8 cellular contexts compared by ENCODE assay signal in genomic region chr10:6582913-6583312, GRCh38. TPM values are rescaled to one million over a fixed set of nuclear protein-coding genes. Genes with fewer than 3 reads are reported as not detected.
DNase-seq lines count a peak whose midpoint lies in the region; ATAC-seq and TF ChIP-seq lines count a peak whose summit lies in the region.
"Not testable (repeated sequence)": the region's sequence is repeated elsewhere in the genome, so short reads cannot be mapped to it uniquely, and the experiment has no call there.
"Had no signal": no experiment of that assay in that cellular context is flagged by ENCODE, and none has a peak within 500 bp of the region (broad histone marks: within the 10 kb centered on the region; RNA-seq: fewer than 3 reads in every experiment).

No MANE protein-coding gene starts in this region.

- not testable (repeated sequence) for H3K27me3 ChIP-seq in GM23338 (ENCODE audit: insufficient read depth); psoas muscle (ENCODE audit: insufficient read depth in 3 of 3, low read length in 2 of 3)

- H3F3A ChIP-seq in GM23338 (replicated peaks; ENCODE audit: low read depth) = not testable (repeated sequence)

- not testable (repeated sequence) for H3K9me2 ChIP-seq in GM23338 (ENCODE audit: insufficient read depth)

- peaks cover 32% of the 10 kb centered on the region for H3K79me2 ChIP-seq in GM23338 (replicated peaks; ENCODE audit: insufficient read depth)

- not testable (repeated sequence) for H3K4me3 Mint-ChIP-seq in GM23338, WTC11
- peak overlapping the region; percentile 93 for H3K4me3 Mint-ChIP-seq in activated CD8-positive, alpha-beta T cell treated with anti-CD3 and anti-CD28 coated beads, Interleukin-2, amount 10 ng/mL, durations not matched to agents 7 days and 5 days
- H3K4me3 Mint-ChIP-seq in activated T-helper 2 cell treated with anti-CD3 and anti-CD28 coated beads, Interferon-gamma antibody, Interleukin-2, Interleukin-4, amounts not matched to agents 10 μg/mL and 5 μg/mL and 100 μg/mL, durations not matched to agents 14 hours and 24 hours and 36 hours (ENCODE audit: low read depth) = peak overlapping the region; percentile 95
- peak overlapping the region; percentile 96 for H3K4me3 Mint-ChIP-seq in activated naive CD8-positive, alpha-beta T cell treated with anti-CD3 and anti-CD28 coated beads, Interleukin-2, amount 10 ng/mL, durations not matched to agents 7 days and 5 days
- peak overlapping the region; percentile 97 to 99 (median 98) for H3K4me3 Mint-ChIP-seq in immature natural killer cell

- CTCF ChIA-PET in WTC11 (lab: Charles Lee) = interaction anchor here (3.4 kb wide), 1 partner anchor 65 kb away, joined by 37 read pairs; no protein-coding TSS in a partner anchor
- CTCF ChIA-PET in activated CD8-positive, alpha-beta T cell treated with anti-CD3 and anti-CD28 coated beads, Interleukin-2, amount 10 ng/mL, durations not matched to agents 7 days and 5 days (lab: Charles Lee) = interaction anchor here (1.2 to 6.3 kb wide), 12 partner anchors 12 to 137 kb away, joined by 3 to 131 read pairs (median 16); no protein-coding TSS in a partner anchor

- H3K4me1 ChIP-seq in GM23338 (ENCODE audit: insufficient read depth) = peaks cover 16% of the 10 kb centered on the region
- peaks cover 37% of the 10 kb centered on the region for H3K4me1 ChIP-seq in psoas muscle

- H3K27ac Mint-ChIP-seq in GM23338 (peak overlapping the region; percentile 28; the same call in 1 of the 2 replicates), WTC11 (peak overlapping the region; percentile 60; the same call in 1 of the 2 replicates), immature natural killer cell (peak overlapping the region; percentile 83 to 98 (median 94))
- H3K27ac Mint-ChIP-seq in activated CD8-positive, alpha-beta T cell treated with anti-CD3 and anti-CD28 coated beads, Interleukin-2, amount 10 ng/mL, durations not matched to agents 7 days and 5 days = peak overlapping the region; percentile 97
- H3K27ac Mint-ChIP-seq in activated T-helper 2 cell treated with anti-CD3 and anti-CD28 coated beads, Interferon-gamma antibody, Interleukin-2, Interleukin-4, amounts not matched to agents 10 μg/mL and 5 μg/mL and 100 μg/mL, durations not matched to agents 14 hours and 24 hours and 36 hours = peak overlapping the region; percentile 89
- peak overlapping the region; percentile 97 for H3K27ac Mint-ChIP-seq in activated naive CD8-positive, alpha-beta T cell treated with anti-CD3 and anti-CD28 coated beads, Interleukin-2, amount 10 ng/mL, durations not matched to agents 7 days and 5 days

- peaks cover 37% of the 10 kb centered on the region for H3K36me3 ChIP-seq in GM23338 (ENCODE audit: insufficient read depth)
- peaks cover 0 to 47% of the 10 kb centered on the region in 2 donors for H3K36me3 ChIP-seq in psoas muscle (ENCODE audit: insufficient read depth in 1 of 2, low read depth in 1 of 2)

- DNase-seq in GM23338 (ENCODE audit: low spot score); WTC11 (ENCODE audit: low spot score); activated T-helper 2 cell treated with anti-CD3 and anti-CD28 coated beads, Interferon-gamma antibody, Interleukin-2, Interleukin-4, amounts not matched to agents 10 μg/mL and 5 μg/mL and 100 μg/mL, durations not matched to agents 14 hours and 24 hours and 36 hours (ENCODE audit: low spot score); activated naive CD8-positive, alpha-beta T cell treated with anti-CD3 and anti-CD28 coated beads, Interleukin-2, amount 10 ng/mL, durations not matched to agents 7 days and 5 days; immature natural killer cell; psoas muscle: not testable (repeated sequence)
- DNase-seq in activated CD8-positive, alpha-beta T cell treated with anti-CD3 and anti-CD28 coated beads, Interleukin-2, amount 10 ng/mL, durations not matched to agents 7 days and 5 days = peak; percentile 21

- not testable (repeated sequence) for H3K9me3 ChIP-seq in psoas muscle

- H3K4me3 ChIP-seq in GM23338, psoas muscle: not testable (repeated sequence)

- intact Hi-C loops in activated T-helper 2 cell treated with anti-CD3 and anti-CD28 coated beads, Interferon-gamma antibody, Interleukin-2, Interleukin-4, amounts not matched to agents 10 μg/mL and 5 μg/mL and 100 μg/mL, durations not matched to agents 14 hours and 24 hours and 36 hours (cut with micrococcal nuclease) = loop anchor here (1.0 to 5.0 kb wide), 5 partner anchors 9 to 531 kb away; no protein-coding TSS in a partner anchor
- intact Hi-C loops in psoas muscle (cut with DNase I) = loop anchor here in 1 of 2 donors (5.0 kb wide), 1 partner anchor 86 kb away; no protein-coding TSS in a partner anchor

- peaks cover 29% of the 10 kb centered on the region for H3K4me1 Mint-ChIP-seq in GM23338
- peaks cover 33% of the 10 kb centered on the region for H3K4me1 Mint-ChIP-seq in WTC11
- H3K4me1 Mint-ChIP-seq in activated CD8-positive, alpha-beta T cell treated with anti-CD3 and anti-CD28 coated beads, Interleukin-2, amount 10 ng/mL, durations not matched to agents 7 days and 5 days (ENCODE audit: low read depth) = peaks cover 42% of the 10 kb centered on the region
- peaks cover 66% of the 10 kb centered on the region for H3K4me1 Mint-ChIP-seq in activated T-helper 2 cell treated with anti-CD3 and anti-CD28 coated beads, Interferon-gamma antibody, Interleukin-2, Interleukin-4, amounts not matched to agents 10 μg/mL and 5 μg/mL and 100 μg/mL, durations not matched to agents 14 hours and 24 hours and 36 hours (ENCODE audit: low read depth)
- peaks cover 42% of the 10 kb centered on the region for H3K4me1 Mint-ChIP-seq in activated naive CD8-positive, alpha-beta T cell treated with anti-CD3 and anti-CD28 coated beads, Interleukin-2, amount 10 ng/mL, durations not matched to agents 7 days and 5 days
- H3K4me1 Mint-ChIP-seq in immature natural killer cell = peaks cover 76 to 82% of the 10 kb centered on the region in 2 donors

- H3K27ac ChIP-seq in GM23338 (ENCODE audit: low read depth) (0 out of 2 replicates have a peak overlapping the region, but pooled peaks have one; percentile 60), psoas muscle (peak overlapping the region; percentile 94)

- H3K27me3 Mint-ChIP-seq in GM23338 (ENCODE audit: insufficient read depth, low read depth, poor library complexity); WTC11 (ENCODE audit: low read depth); activated CD8-positive, alpha-beta T cell treated with anti-CD3 and anti-CD28 coated beads, Interleukin-2, amount 10 ng/mL, durations not matched to agents 7 days and 5 days (ENCODE audit: low read depth); activated T-helper 2 cell treated with anti-CD3 and anti-CD28 coated beads, Interferon-gamma antibody, Interleukin-2, Interleukin-4, amounts not matched to agents 10 μg/mL and 5 μg/mL and 100 μg/mL, durations not matched to agents 14 hours and 24 hours and 36 hours (ENCODE audit: low read depth); activated naive CD8-positive, alpha-beta T cell treated with anti-CD3 and anti-CD28 coated beads, Interleukin-2, amount 10 ng/mL, durations not matched to agents 7 days and 5 days: not testable (repeated sequence)
- H3K27me3 Mint-ChIP-seq in immature natural killer cell (ENCODE audit: low read depth in 3 of 3) = peaks cover 0 to 12% (median 0%) of the 10 kb centered on the region in 3 donors

- not testable (repeated sequence) for H4K20me1 ChIP-seq in GM23338 (replicated peaks; ENCODE audit: insufficient read depth)

- not testable (repeated sequence) for H3K4me2 ChIP-seq in GM23338

- H3K36me3 Mint-ChIP-seq in GM23338 (ENCODE audit: low read depth) (peaks cover 43% of the 10 kb centered on the region), WTC11 (peaks cover 23% of the 10 kb centered on the region), immature natural killer cell (peaks cover 15 to 35% (median 35%) of the 10 kb centered on the region in 3 donors)
- peaks cover 84% of the 10 kb centered on the region for H3K36me3 Mint-ChIP-seq in activated CD8-positive, alpha-beta T cell treated with anti-CD3 and anti-CD28 coated beads, Interleukin-2, amount 10 ng/mL, durations not matched to agents 7 days and 5 days (ENCODE audit: low read depth)
- H3K36me3 Mint-ChIP-seq in activated T-helper 2 cell treated with anti-CD3 and anti-CD28 coated beads, Interferon-gamma antibody, Interleukin-2, Interleukin-4, amounts not matched to agents 10 μg/mL and 5 μg/mL and 100 μg/mL, durations not matched to agents 14 hours and 24 hours and 36 hours (ENCODE audit: low read depth) = peaks cover 75% of the 10 kb centered on the region
- H3K36me3 Mint-ChIP-seq in activated naive CD8-positive, alpha-beta T cell treated with anti-CD3 and anti-CD28 coated beads, Interleukin-2, amount 10 ng/mL, durations not matched to agents 7 days and 5 days = peaks cover 59% of the 10 kb centered on the region

- H3K9me3 Mint-ChIP-seq in GM23338; WTC11; activated CD8-positive, alpha-beta T cell treated with anti-CD3 and anti-CD28 coated beads, Interleukin-2, amount 10 ng/mL, durations not matched to agents 7 days and 5 days (ENCODE audit: insufficient read depth); activated T-helper 2 cell treated with anti-CD3 and anti-CD28 coated beads, Interferon-gamma antibody, Interleukin-2, Interleukin-4, amounts not matched to agents 10 μg/mL and 5 μg/mL and 100 μg/mL, durations not matched to agents 14 hours and 24 hours and 36 hours; activated naive CD8-positive, alpha-beta T cell treated with anti-CD3 and anti-CD28 coated beads, Interleukin-2, amount 10 ng/mL, durations not matched to agents 7 days and 5 days; immature natural killer cell: not testable (repeated sequence)

- POLR2A ChIA-PET in WTC11 (lab: Charles Lee) = not testable (repeated sequence)
- POLR2A ChIA-PET in activated CD8-positive, alpha-beta T cell treated with anti-CD3 and anti-CD28 coated beads, Interleukin-2, amount 10 ng/mL, durations not matched to agents 7 days and 5 days (lab: Charles Lee) = interaction anchor here (1.0 to 10.4 kb wide), 15 partner anchors 9 to 525 kb away, joined by 3 to 239 read pairs (median 7); no protein-coding TSS in a partner anchor
- POLR2A ChIA-PET in activated naive CD8-positive, alpha-beta T cell treated with anti-CD3 and anti-CD28 coated beads, Interleukin-2, amount 10 ng/mL, durations not matched to agents 7 days and 5 days (lab: Charles Lee) = interaction anchor here (0.7 to 9.2 kb wide), 15 partner anchors 11 to 1422 kb away, joined by 3 to 382 read pairs (median 7); no protein-coding TSS in a partner anchor

- not testable (repeated sequence) for TF ChIP-seq CTCF in GM23338 (conservative IDR thresholded peaks at IDR 0.05; ENCODE audit: low read depth in 2 of 2); WTC11 (IDR thresholded peaks at IDR 0.05); psoas muscle (IDR thresholded peaks at IDR 0.05)

- H2AFZ ChIP-seq in GM23338 = not testable (repeated sequence)

- not testable (repeated sequence) for ATAC-seq in GM23338; WTC11; activated CD8-positive, alpha-beta T cell treated with anti-CD3 and anti-CD28 coated beads, Interleukin-2, amount 10 ng/mL, durations not matched to agents 7 days and 5 days; activated naive CD8-positive, alpha-beta T cell treated with anti-CD3 and anti-CD28 coated beads, Interleukin-2, amount 10 ng/mL, durations not matched to agents 7 days and 5 days (ENCODE audit: low read depth); psoas muscle

- WGBS in psoas muscle, 3 donors = 95 to 96% (median 96%) methylated on average over 8 of the region's 8 CpGs

RNA-seq across cellular contexts. Expression of gene PRKCQ, which starts 2.8 kb away (rescaled TPM):
- total RNA-seq in GM23338 (2014; rRNA removed; shearing (Covaris generic)) = 27.5 and 28.5 TPM in 2 replicates
- 10.8 and 12.6 TPM in 2 replicates for polyA plus RNA-seq in GM23338 (2016; fragmentation: Nextera tagmentation; extraction: Ambion mirVana)
- 8.4 to 8.7 TPM (median 8.7 TPM) in 3 replicates for total RNA-seq in WTC11 (2021)
- total RNA-seq in activated CD8-positive, alpha-beta T cell treated with anti-CD3 and anti-CD28 coated beads, Interleukin-2, amount 10 ng/mL, durations not matched to agents 7 days and 5 days = 10 to 100 TPM; 60.1 to 60.9 TPM
- total RNA-seq in activated T-helper 2 cell treated with anti-CD3 and anti-CD28 coated beads, Interferon-gamma antibody, Interleukin-2, Interleukin-4, amounts not matched to agents 10 μg/mL and 5 μg/mL and 100 μg/mL, durations not matched to agents 14 hours and 24 hours and 36 hours = 40.0 and 40.8 TPM in 2 replicates
- 10 to 100 TPM; 61.2 to 61.8 TPM for total RNA-seq in activated naive CD8-positive, alpha-beta T cell treated with anti-CD3 and anti-CD28 coated beads, Interleukin-2, amount 10 ng/mL, durations not matched to agents 7 days and 5 days
- polyA plus RNA-seq in immature natural killer cell = 10 to 100 TPM; 20.2 to 46.5 (median 36.5) TPM
- 10 to 100 TPM; 17.9 to 76.3 (median 65.6) TPM for total RNA-seq in psoas muscle
- 10 to 100 TPM in 2 of 3 donors, 1 to 10 TPM in 1; 6.6 to 33.8 (median 23.9) TPM for polyA plus RNA-seq in psoas muscle
- total RNA-seq: A673 had no signal

Comparison
In these comparisons a context has a peak if more than half of its experiments do, and no peak if none do; other contexts are left out.
1. H3K27ac Mint-ChIP-seq: peak in every context shown above with its lines; median percentile 97 in activated CD8-positive, alpha-beta T cell treated with anti-CD3 and anti-CD28 coated beads, Interleukin-2, amount 10 ng/mL, durations not matched to agents 7 days and 5 days; 97 in activated naive CD8-positive, alpha-beta T cell treated with anti-CD3 and anti-CD28 coated beads, Interleukin-2, amount 10 ng/mL, durations not matched to agents 7 days and 5 days; 94 in immature natural killer cell; 89 in activated T-helper 2 cell treated with anti-CD3 and anti-CD28 coated beads, Interferon-gamma antibody, Interleukin-2, Interleukin-4, amounts not matched to agents 10 μg/mL and 5 μg/mL and 100 μg/mL, durations not matched to agents 14 hours and 24 hours and 36 hours; 60 in WTC11; 28 in GM23338.